In the genomic region with DNA sequence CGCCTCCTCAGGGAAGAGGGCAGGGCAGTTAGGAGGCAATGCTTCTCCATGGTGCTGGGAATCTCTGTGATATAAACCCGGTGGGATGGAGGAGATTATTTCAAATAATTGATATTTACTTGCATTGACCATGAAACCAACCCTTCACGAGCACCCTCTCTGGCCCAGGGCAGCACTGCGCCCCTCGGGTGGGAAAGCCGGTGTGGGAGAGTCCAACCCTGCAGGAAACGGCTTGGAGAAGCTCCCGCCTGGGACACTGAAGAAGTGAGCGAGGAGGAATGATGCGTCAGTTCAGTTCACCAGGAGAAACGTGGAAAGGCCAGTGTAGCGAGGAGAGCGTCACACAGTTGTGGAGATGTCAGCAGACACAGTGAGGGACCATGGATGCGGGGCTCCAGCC, we compare ENCODE assay signal across 18 cellular contexts.
DNase-seq lines count a peak whose midpoint lies in the region; ATAC-seq and TF ChIP-seq lines count a peak whose summit lies in the region.
"Had no signal": no experiment of that assay in that cellular context is flagged by ENCODE, and none has a peak within 500 bp of the region (broad histone marks: within the 10 kb centered on the region; RNA-seq: fewer than 3 reads in every experiment).

No MANE protein-coding gene starts in this region.

- TF ChIP-seq CTCF in GM23338 (conservative IDR thresholded peaks at IDR 0.05; ENCODE audit: low read depth in 2 of 2) (no peak), coronary artery (IDR thresholded peaks at IDR 0.05) (no peak), nephron (IDR thresholded peaks at IDR 0.05; ENCODE audit: unreplicated experiment in 3 of 3) (no peak)
- no peak for TF ChIP-seq CTCF in activated CD8-positive, alpha-beta T cell treated with anti-CD3 and anti-CD28 coated beads for 36 hours (IDR thresholded peaks at IDR 0.05)

- H3K4me3 Mint-ChIP-seq in GM23338 (no peak overlapping the region), nephron (no peak overlapping the region)
- H3K4me3 Mint-ChIP-seq in activated CD8-positive, alpha-beta T cell treated with anti-CD3 and anti-CD28 coated beads for 36 hours, result no peak overlapping the region
- H3K4me3 Mint-ChIP-seq: CD8-positive, alpha-beta T cell; dendritic cell treated with granulocyte-macrophage colony-stimulating factor and Interleukin-4, amounts not matched to agents 40 ng/mL and 50 ng/mL, for 4 days had no signal

- no peaks in the 10 kb centered on the region for H3K9me2 ChIP-seq in GM23338 (ENCODE audit: insufficient read depth)

- no peaks in the 10 kb centered on the region; the same call in 1 of the 2 replicates for H3K79me2 ChIP-seq in GM23338 (replicated peaks; ENCODE audit: insufficient read depth)

- H3K9me3 ChIP-seq in subcutaneous abdominal adipose tissue (ENCODE audit: control insufficient read depth in 5 of 5, low read length in 5 of 5), result no peaks in the 10 kb centered on the region

- no peak overlapping the region for H3K4me2 ChIP-seq in GM23338

- H3K9ac ChIP-seq in subcutaneous abdominal adipose tissue (ENCODE audit: low read length in 5 of 5), result no peak overlapping the region

- no peaks in the 10 kb centered on the region; the same call in 1 of the 2 replicates for H4K20me1 ChIP-seq in GM23338 (replicated peaks; ENCODE audit: insufficient read depth)

- H3K27me3 Mint-ChIP-seq in GM23338 (ENCODE audit: insufficient read depth, low read depth, poor library complexity) (peaks cover 12% of the 10 kb centered on the region), nephron (ENCODE audit: low read depth) (peaks cover 3% of the 10 kb centered on the region)
- H3K27me3 Mint-ChIP-seq in activated CD8-positive, alpha-beta T cell treated with anti-CD3 and anti-CD28 coated beads for 36 hours, result peaks cover 62% of the 10 kb centered on the region

- H3K4me1 Mint-ChIP-seq in GM23338 (peaks cover 24% of the 10 kb centered on the region), nephron (peaks cover 75% of the 10 kb centered on the region)
- H3K4me1 Mint-ChIP-seq in activated CD8-positive, alpha-beta T cell treated with anti-CD3 and anti-CD28 coated beads for 36 hours (ENCODE audit: low read depth), result peaks cover 2% of the 10 kb centered on the region

- no peaks in the 10 kb centered on the region; the same call in 1 of the 2 replicates for H3K36me3 ChIP-seq in GM23338 (ENCODE audit: insufficient read depth)
- H3K36me3 ChIP-seq in subcutaneous abdominal adipose tissue (ENCODE audit: control insufficient read depth in 5 of 5, insufficient read depth in 5 of 5, low read length in 5 of 5), result peaks cover 0 to 28% (median 11%) of the 10 kb centered on the region in 5 donors

- H3K27me3 ChIP-seq in GM23338 (ENCODE audit: insufficient read depth) (no peaks in the 10 kb centered on the region), subcutaneous abdominal adipose tissue (ENCODE audit: control insufficient read depth in 5 of 5, insufficient read depth in 4 of 5, low read length in 5 of 5) (no peaks in the 10 kb centered on the region)

- CTCF ChIA-PET in activated CD8-positive, alpha-beta T cell treated with anti-CD3 and anti-CD28 coated beads for 36 hours (lab: Charles Lee), result interaction anchor here (1.5 kb wide), 1 partner anchor 183 kb away, joined by 6 read pairs; no protein-coding TSS in a partner anchor

- H2AFZ ChIP-seq in GM23338, result no peak overlapping the region

- H3K9me3 Mint-ChIP-seq in GM23338 (no peaks in the 10 kb centered on the region; the same call in 2 of the 3 replicates), nephron (no peaks in the 10 kb centered on the region)
- no peaks in the 10 kb centered on the region for H3K9me3 Mint-ChIP-seq in activated CD8-positive, alpha-beta T cell treated with anti-CD3 and anti-CD28 coated beads for 36 hours
- H3K9me3 Mint-ChIP-seq: CD8-positive, alpha-beta T cell; dendritic cell treated with granulocyte-macrophage colony-stimulating factor and Interleukin-4, amounts not matched to agents 40 ng/mL and 50 ng/mL, for 4 days had no signal

- ATAC-seq in GM23338 (peak; percentile 49), HG02884 (IDR thresholded peaks at IDR 0.05; ENCODE audit: unreplicated experiment) (no peak)
- ATAC-seq in activated CD8-positive, alpha-beta T cell treated with anti-CD3 and anti-CD28 coated beads for 36 hours, result no peak
- ATAC-seq: CD8-positive, alpha-beta T cell; esophagus mucosa had no signal

- H3K36me3 Mint-ChIP-seq in GM23338 (ENCODE audit: low read depth), result peaks cover 11% of the 10 kb centered on the region
- H3K36me3 Mint-ChIP-seq in nephron (ENCODE audit: low read depth), result peaks cover 28% of the 10 kb centered on the region
- no peaks in the 10 kb centered on the region for H3K36me3 Mint-ChIP-seq in activated CD8-positive, alpha-beta T cell treated with anti-CD3 and anti-CD28 coated beads for 36 hours (ENCODE audit: low read depth)
- H3K36me3 Mint-ChIP-seq: CD8-positive, alpha-beta T cell had no signal

- intact Hi-C loops in activated CD8-positive, alpha-beta T cell treated with anti-CD3 and anti-CD28 coated beads for 36 hours (cut with micrococcal nuclease), result no loop called here

- POLR2A ChIA-PET in activated CD8-positive, alpha-beta T cell treated with anti-CD3 and anti-CD28 coated beads for 36 hours (lab: Charles Lee), result no interaction called here

- H3K4me1 ChIP-seq in GM23338 (ENCODE audit: insufficient read depth), result peaks cover 6% of the 10 kb centered on the region; the same call in 1 of the 2 replicates
- H3K4me1 ChIP-seq in subcutaneous abdominal adipose tissue (ENCODE audit: control insufficient read depth in 5 of 5, insufficient read depth in 5 of 5, low read length in 5 of 5), result peaks cover 11 to 71% (median 64%) of the 10 kb centered on the region in 5 donors

- no peak overlapping the region for H3K4me3 ChIP-seq in GM23338
- H3K4me3 ChIP-seq in coronary artery, result no peak overlapping the region
- peak overlapping the region in 1 of 5 donors; percentile 16 for H3K4me3 ChIP-seq in subcutaneous abdominal adipose tissue (ENCODE audit: low read depth in 1 of 5, low read length in 5 of 5)

- H3K27ac Mint-ChIP-seq in GM23338 (0 out of 2 replicates have a peak overlapping the region, but pooled peaks have one; percentile 67), nephron (peak overlapping the region; percentile 80 to 95 (median 90))
- no peak overlapping the region for H3K27ac Mint-ChIP-seq in activated CD8-positive, alpha-beta T cell treated with anti-CD3 and anti-CD28 coated beads for 36 hours
- H3K27ac Mint-ChIP-seq: CD8-positive, alpha-beta T cell; dendritic cell treated with granulocyte-macrophage colony-stimulating factor and Interleukin-4, amounts not matched to agents 40 ng/mL and 50 ng/mL, for 4 days had no signal

- no peaks in the 10 kb centered on the region for H3F3A ChIP-seq in GM23338 (replicated peaks; ENCODE audit: low read depth)

- H3K27ac ChIP-seq in GM23338 (ENCODE audit: low read depth) (peak overlapping the region; percentile 32; the same call in 1 of the 2 replicates), coronary artery (peak overlapping the region; percentile 84 to 98), subcutaneous abdominal adipose tissue (ENCODE audit: low read depth, low read length) (peak overlapping the region; percentile 97)

- DNase-seq in GM23338 (ENCODE audit: low spot score) (no peak), coronary artery (ENCODE audit: low spot score) (peak; percentile 65), MV-4-11 (lab: John Stamatoyannopoulos, UW) (no peak), AG20443 (ENCODE audit: low spot score) (no peak)
- no peak for DNase-seq in activated CD8-positive, alpha-beta T cell treated with anti-CD3 and anti-CD28 coated beads for 36 hours
- DNase-seq: activated CD4-positive, alpha-beta T cell treated with anti-CD3 and anti-CD28 coated beads for 48 hours; CD8-positive, alpha-beta T cell; DND-41; islet precursor cell; NCI-H1417 treated with DMSO at 0.1 percent for 48 hours; NCI-H774; nucleus accumbens; small intestine had no signal

TF ChIP-seq in GM23338, 12 proteins besides CTCF, POLR2A, EP300 and RAD21:
- TF ChIP-seq STAT1 (IDR thresholded peaks at IDR 0.05; ENCODE audit: unreplicated experiment) (no peak), POLR2AphosphoS5 (IDR thresholded peaks at IDR 0.05; ENCODE audit: low read depth) (no peak), EZH2 (IDR thresholded peaks at IDR 0.05; ENCODE audit: low read depth, unreplicated experiment) (no peak), NANOG (IDR thresholded peaks at IDR 0.05; ENCODE audit: borderline replicate concordance) (no peak)
TF ChIP-seq in GM23338: peak in this region for 0.

Comparison
In these comparisons a context has a peak if more than half of its experiments do, and no peak if none do; other contexts are left out.
1. H3K27ac ChIP-seq: peak in every context shown above with its lines; median percentile 97 in subcutaneous abdominal adipose tissue; 91 in coronary artery; 32 in GM23338.